21 cellular contexts compared by ENCODE assay signal in the genomic region with DNA sequence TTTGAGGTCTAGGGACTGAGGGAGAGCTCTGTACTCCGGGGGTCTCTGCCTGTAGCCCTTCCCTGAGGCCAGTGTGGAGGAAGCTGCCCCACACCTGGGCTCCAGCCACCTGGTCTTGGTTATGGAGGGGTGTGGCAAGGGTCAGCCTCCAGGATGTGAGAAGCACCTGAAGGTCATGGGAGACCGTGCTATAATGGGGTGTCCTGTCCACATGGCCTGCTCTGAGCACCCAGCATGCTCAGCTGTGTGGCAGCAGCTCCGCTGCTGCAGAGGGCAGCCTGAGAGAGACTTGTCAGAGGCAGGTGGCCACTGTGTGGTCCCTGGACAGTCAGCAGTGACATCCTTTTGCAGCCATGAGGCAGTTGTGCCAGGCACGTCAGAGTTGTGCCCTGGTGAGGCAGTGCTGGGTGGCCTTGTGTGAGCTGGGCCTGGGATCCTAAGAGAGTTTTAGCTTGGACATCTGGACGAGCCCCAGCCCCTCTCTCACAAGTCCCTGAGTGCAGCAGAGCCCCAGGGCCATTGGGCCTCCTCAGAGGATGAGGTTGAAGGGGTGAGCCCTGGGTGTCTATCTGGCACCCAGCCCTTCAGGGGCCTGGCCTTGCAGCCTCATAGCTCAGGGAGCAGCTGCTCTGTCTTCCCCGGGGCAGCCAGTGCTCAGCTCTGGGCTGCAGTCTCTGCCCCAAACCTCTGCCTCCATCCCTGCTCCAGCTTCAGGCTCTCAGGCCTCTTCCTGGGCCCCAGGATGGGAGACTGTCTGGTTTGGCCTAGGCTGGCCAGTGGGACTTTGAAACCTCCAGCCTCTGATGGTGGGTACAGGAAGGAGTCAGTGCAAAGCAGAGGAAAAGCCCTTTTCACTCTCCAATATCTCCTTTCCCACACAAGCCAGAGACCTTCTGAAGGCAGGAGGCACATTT. TPM values are rescaled to one million over a fixed set of nuclear protein-coding genes. Genes with fewer than 3 reads are reported as not detected.
A peak's percentile ranks its signal among the peaks of the same experiment; 100 is the strongest.
DNase-seq lines count a peak whose midpoint lies in the region; ATAC-seq and TF ChIP-seq lines count a peak whose summit lies in the region.
"Had no signal": no experiment of that assay in that cellular context is flagged by ENCODE, and none has a peak within 500 bp of the region (broad histone marks: within the 10 kb centered on the region; RNA-seq: fewer than 3 reads in every experiment).

No MANE protein-coding gene starts in this region.

- H3K4me1 ChIP-seq in endocrine pancreas (ENCODE audit: control insufficient read depth, insufficient read depth, low read length) (no peaks in the 10 kb centered on the region), ovary (ENCODE audit: insufficient read depth) (peaks cover 17% of the 10 kb centered on the region), tibial nerve (peaks cover 0 to 80% (median 34%) of the 10 kb centered on the region in 4 donors), GM23338 (ENCODE audit: insufficient read depth) (no peaks in the 10 kb centered on the region)

- H2AFZ ChIP-seq in GM23338 = no peak overlapping the region

- H3K27me3 Mint-ChIP-seq in GM23338 (ENCODE audit: insufficient read depth, low read depth, poor library complexity) = peaks cover 10% of the 10 kb centered on the region

- H4K20me1 ChIP-seq in GM23338 (replicated peaks; ENCODE audit: insufficient read depth) = no peaks in the 10 kb centered on the region

- TF ChIP-seq EP300 in ovary (IDR thresholded peaks at IDR 0.05) (no peak), tibial nerve (IDR thresholded peaks at IDR 0.05) (no peak)

- H3K36me3 ChIP-seq in endocrine pancreas (ENCODE audit: control insufficient read depth, insufficient read depth, low read length) = peaks cover 3% of the 10 kb centered on the region
- no peaks in the 10 kb centered on the region for H3K36me3 ChIP-seq in ovary
- H3K36me3 ChIP-seq in tibial nerve = peaks cover 0 to 27% (median under 1%) of the 10 kb centered on the region in 3 donors
- no peaks in the 10 kb centered on the region for H3K36me3 ChIP-seq in GM23338 (ENCODE audit: insufficient read depth)

- peak; percentile 58 for DNase-seq in activated T-cell treated with anti-CD3 and anti-CD28 coated beads, Interleukin-2, amount 50 U/mL, for 1 hour
- DNase-seq in activated T-cell treated with anti-CD3 and anti-CD28 coated beads for 4 hours = no peak
- DNase-seq in ovary = peak; percentile 36 to 69 (median 58)
- no peak for DNase-seq in tibial nerve (ENCODE audit: low spot score in 2 of 2)
- no peak for DNase-seq in SIG-M5 (lab: John Stamatoyannopoulos, UW)
- no peak for DNase-seq in GM23338 (ENCODE audit: low spot score)
- DNase-seq: activated CD4-positive, alpha-beta T cell treated with anti-CD3 and anti-CD28 coated beads, Interleukin-2, amount 50 U/mL, for 4 hours; activated naive CD8-positive, alpha-beta T cell treated with anti-CD3 and anti-CD28 coated beads, Interleukin-2, amount 10 ng/mL, durations not matched to agents 7 days and 5 days; activated T-cell treated with anti-CD3 and anti-CD28 coated beads, Interleukin-2, amount 50 U/mL, for 48 hours; CD4-positive, CD25-positive, alpha-beta regulatory T cell; DMS79 treated with DMSO at 0.1 percent for 48 hours; NCI-H2029 treated with DMSO at 0.1 percent for 48 hours; NCI-H526 treated with DMSO at 0.1 percent for 48 hours; nephron progenitor cell; stimulated activated CD4-positive, alpha-beta T cell treated with anti-CD3 and anti-CD28 coated beads, Interleukin-4, amount 100 ng/mL, for 24 hours; stimulated activated CD8-positive, alpha-beta memory T cell treated with anti-CD3 and anti-CD28 coated beads, Interleukin-4, amount 100 ng/mL, for 48 hours had no signal

- H3K9me2 ChIP-seq in GM23338 (ENCODE audit: insufficient read depth) = no peaks in the 10 kb centered on the region

- 65 to 72% (median 66%) methylated on average over 5 to 6 of the region's 6 CpGs for WGBS in ovary, 3 donors
- WGBS in tibial nerve, 2 donors = 40% methylated on average over 5 of the region's 6 CpGs

- intact Hi-C loops in ovary (cut with DNase I) = no loop called here

- peaks cover 4% of the 10 kb centered on the region for H3K36me3 Mint-ChIP-seq in GM23338 (ENCODE audit: low read depth)
- H3K36me3 Mint-ChIP-seq: activated naive CD8-positive, alpha-beta T cell treated with anti-CD3 and anti-CD28 coated beads, Interleukin-2, amount 10 ng/mL, durations not matched to agents 7 days and 5 days; CD4-positive, CD25-positive, alpha-beta regulatory T cell had no signal

- H3K27ac ChIP-seq in ovary = peak overlapping the region; percentile 81 to 85
- H3K27ac ChIP-seq in tibial nerve = peak overlapping the region; percentile 82 to 99 (median 95)
- no peak overlapping the region for H3K27ac ChIP-seq in GM23338 (ENCODE audit: low read depth)
- H3K27ac ChIP-seq: cardiac muscle cell had no signal

- no peak overlapping the region for H3K27ac Mint-ChIP-seq in GM23338
- H3K27ac Mint-ChIP-seq: activated naive CD8-positive, alpha-beta T cell treated with anti-CD3 and anti-CD28 coated beads, Interleukin-2, amount 10 ng/mL, durations not matched to agents 7 days and 5 days; nephron progenitor cell had no signal

- ATAC-seq in GM21381 (IDR thresholded peaks at IDR 0.05; ENCODE audit: unreplicated experiment) (no peak), GM23338 (no peak)

- no peak overlapping the region for H3K4me3 ChIP-seq in endocrine pancreas (ENCODE audit: control insufficient read depth, insufficient read depth, low read length)
- H3K4me3 ChIP-seq in ovary = no peak overlapping the region
- H3K4me3 ChIP-seq in tibial nerve = no peak overlapping the region
- H3K4me3 ChIP-seq in GM23338 = no peak overlapping the region
- H3K4me3 ChIP-seq: cardiac muscle cell had no signal

- H3K9ac ChIP-seq in endocrine pancreas (ENCODE audit: control insufficient read depth, insufficient read depth, low read length) = peak overlapping the region; percentile 11

- no peaks in the 10 kb centered on the region for H3K9me3 ChIP-seq in endocrine pancreas (ENCODE audit: control insufficient read depth, low read length)
- H3K9me3 ChIP-seq in ovary = no peaks in the 10 kb centered on the region
- no peaks in the 10 kb centered on the region for H3K9me3 ChIP-seq in tibial nerve

- H3K27me3 ChIP-seq in endocrine pancreas (ENCODE audit: control insufficient read depth, insufficient read depth, low read length) (no peaks in the 10 kb centered on the region), ovary (no peaks in the 10 kb centered on the region), tibial nerve (no peaks in the 10 kb centered on the region), GM23338 (ENCODE audit: insufficient read depth) (no peaks in the 10 kb centered on the region)
- H3K27me3 ChIP-seq: cardiac muscle cell had no signal

- H3K4me1 Mint-ChIP-seq in GM23338 = peaks cover 2% of the 10 kb centered on the region; the same call in 1 of the 3 replicates

- no peak overlapping the region for H3K4me2 ChIP-seq in GM23338

- no peaks in the 10 kb centered on the region for H3K79me2 ChIP-seq in GM23338 (replicated peaks; ENCODE audit: insufficient read depth)

- H3F3A ChIP-seq in GM23338 (replicated peaks; ENCODE audit: low read depth) = no peaks in the 10 kb centered on the region; the same call in 1 of the 2 replicates

- H3K9me3 Mint-ChIP-seq in GM23338 = no peaks in the 10 kb centered on the region
- H3K9me3 Mint-ChIP-seq: activated naive CD8-positive, alpha-beta T cell treated with anti-CD3 and anti-CD28 coated beads, Interleukin-2, amount 10 ng/mL, durations not matched to agents 7 days and 5 days; CD4-positive, CD25-positive, alpha-beta regulatory T cell; nephron progenitor cell had no signal

- TF ChIP-seq POLR2A in ovary (IDR thresholded peaks at IDR 0.05) (no peak), tibial nerve (IDR thresholded peaks at IDR 0.05) (no peak)

- H3K4me3 Mint-ChIP-seq in GM23338 = no peak overlapping the region
- H3K4me3 Mint-ChIP-seq: activated naive CD8-positive, alpha-beta T cell treated with anti-CD3 and anti-CD28 coated beads, Interleukin-2, amount 10 ng/mL, durations not matched to agents 7 days and 5 days; CD4-positive, CD25-positive, alpha-beta regulatory T cell; nephron progenitor cell had no signal

- TF ChIP-seq CTCF in ovary (IDR thresholded peaks at IDR 0.05) = no peak
- TF ChIP-seq CTCF in tibial nerve (IDR thresholded peaks at IDR 0.05) = no peak
- TF ChIP-seq CTCF in GM23338 (conservative IDR thresholded peaks at IDR 0.05; ENCODE audit: low read depth in 2 of 2) = no peak

TF ChIP-seq in GM23338, 12 proteins besides CTCF, POLR2A, EP300 and RAD21:
- TF ChIP-seq STAT1 (IDR thresholded peaks at IDR 0.05; ENCODE audit: unreplicated experiment) (no peak), EZH2 (IDR thresholded peaks at IDR 0.05; ENCODE audit: low read depth, unreplicated experiment) (no peak)

RNA-seq across cellular contexts. Expression of a gene that starts 7.4 kb away (rescaled TPM):
- total RNA-seq in ovary = 10 to 100 TPM; 24.9 to 48.7 (median 28.9) TPM
- 10 to 100 TPM; 13.6 to 26.2 TPM for polyA plus RNA-seq in ovary
- total RNA-seq in tibial nerve = 10 to 100 TPM; 32.6 to 49.6 (median 37.5) TPM
- 60.3 and 111 TPM in 2 replicates for total RNA-seq in GM23338 (2014; rRNA removed; shearing (Covaris generic))
- 27.7 and 29.4 TPM in 2 replicates for polyA plus RNA-seq in GM23338 (2016; fragmentation: Nextera tagmentation; extraction: Ambion mirVana)

RNA-seq across cellular contexts. Expression of a gene that starts 11.2 kb away (rescaled TPM):
- total RNA-seq in ovary = 1,000 to 10,000 TPM in 2 of 7 donors, 100 to 1,000 TPM in 5; 142 to 1,603 (median 414) TPM
- 100 to 1,000 TPM in 1 of 2 donors, 10 to 100 TPM in 1; 41.7 to 159 TPM for polyA plus RNA-seq in ovary
- total RNA-seq in tibial nerve = 1,000 to 10,000 TPM in 1 of 4 donors, 100 to 1,000 TPM in 3; 390 to 1,252 (median 718) TPM
- 13.4 and 19.1 TPM in 2 replicates for total RNA-seq in GM23338 (2014; rRNA removed; shearing (Covaris generic))
- polyA plus RNA-seq in GM23338 (2016; fragmentation: Nextera tagmentation; extraction: Ambion mirVana) = 7.5 and 8.3 TPM in 2 replicates

RNA-seq across cellular contexts. Expression of a gene that starts 17.1 kb away (rescaled TPM):
- 1 to 10 TPM; 1.4 to 4.5 (median 2.8) TPM for total RNA-seq in ovary
- 1 to 10 TPM in 1 of 2 donors, under 1 TPM in 1; 0.32 to 3.4 TPM for polyA plus RNA-seq in ovary
- total RNA-seq in tibial nerve = 10 to 100 TPM; 16.5 to 78.7 (median 39.3) TPM
- 0.12 and 0.66 TPM in 2 replicates for total RNA-seq in GM23338 (2014; rRNA removed; shearing (Covaris generic))
- polyA plus RNA-seq in GM23338 (2016; fragmentation: Nextera tagmentation; extraction: Ambion mirVana) = 0.66 and 0.80 TPM in 2 replicates
- total RNA-seq: activated naive CD8-positive, alpha-beta T cell treated with anti-CD3 and anti-CD28 coated beads, Interleukin-2, amount 10 ng/mL, durations not matched to agents 7 days and 5 days; cardiac muscle cell; endothelial cell of umbilical vein; lung microvascular endothelial cell had no signal
- polyA plus RNA-seq: cardiac muscle cell; CD4-positive, CD25-positive, alpha-beta regulatory T cell; endothelial cell of umbilical vein had no signal

RNA-seq across cellular contexts. Expression of a gene that starts 55.7 kb away (rescaled TPM):
- 10 to 100 TPM; 20.8 to 84.1 (median 38.6) TPM for total RNA-seq in ovary
- 10 to 100 TPM; 16.8 to 21.8 TPM for polyA plus RNA-seq in ovary
- 10 to 100 TPM; 30.6 to 54.0 (median 37.8) TPM for total RNA-seq in tibial nerve
- 3.0 and 3.5 TPM in 2 replicates for total RNA-seq in GM23338 (2014; rRNA removed; shearing (Covaris generic))
- polyA plus RNA-seq in GM23338 (2016; fragmentation: Nextera tagmentation; extraction: Ambion mirVana) = 0.34 and 0.73 TPM in 2 replicates

Comparison
In these comparisons a context has a peak if more than half of its experiments do, and no peak if none do; other contexts are left out.
1. DNase-seq: peak in activated T-cell treated with anti-CD3 and anti-CD28 coated beads, Interleukin-2, amount 50 U/mL, for 1 hour (single experiment) and ovary (5 of 5); none in activated T-cell treated with anti-CD3 and anti-CD28 coated beads for 4 hours (single experiment), tibial nerve (0 of 2), SIG-M5 (single experiment) and GM23338 (single experiment).